Comparison of ENCODE assay signal across 13 cellular contexts in genomic region chr12:124370384-124370783, GRCh38.
DNase-seq lines count a peak whose midpoint lies in the region; ATAC-seq and TF ChIP-seq lines count a peak whose summit lies in the region.
"Had no signal": no experiment of that assay in that cellular context is flagged by ENCODE, and none has a peak within 500 bp of the region (broad histone marks: within the 10 kb centered on the region; RNA-seq: fewer than 3 reads in every experiment).

No MANE protein-coding gene starts in this region.

- TF ChIP-seq CTCF in MCF 10A (IDR thresholded peaks at IDR 0.05; ENCODE audit: unreplicated experiment) (no peak), mammary epithelial cell (conservative IDR thresholded peaks at IDR 0.05 in 1 of 2, IDR thresholded peaks at IDR 0.05 in 1 of 2; ENCODE audit: extremely low read depth in 1 of 2, insufficient read depth in 1 of 2, low read depth in 1 of 2, low read length in 2 of 2) (no peak), esophagus muscularis mucosa (IDR thresholded peaks at IDR 0.05) (no peak), parathyroid adenoma (IDR thresholded peaks at IDR 0.05) (no peak), upper lobe of left lung (IDR thresholded peaks at IDR 0.05) (no peak)

- H3K27ac Mint-ChIP-seq in MCF 10A (ENCODE audit: low read depth, unreplicated experiment) = peak overlapping the region; percentile 57
- H3K27ac Mint-ChIP-seq: IgD-negative memory B cell had no signal

- no peaks in the 10 kb centered on the region for H3K27me3 Mint-ChIP-seq in MCF 10A (ENCODE audit: insufficient read depth, unreplicated experiment)
- H3K27me3 Mint-ChIP-seq: IgD-negative memory B cell had no signal

- H3K4me3 ChIP-seq in mammary epithelial cell (replicated peaks in 1 of 3; ENCODE audit: insufficient read depth in 1 of 3, low read depth in 2 of 3, low read length in 3 of 3) = no peak overlapping the region
- no peak overlapping the region for H3K4me3 ChIP-seq in esophagus muscularis mucosa
- no peak overlapping the region for H3K4me3 ChIP-seq in parathyroid adenoma (ENCODE audit: low read depth, low read length)
- H3K4me3 ChIP-seq in upper lobe of left lung = no peak overlapping the region

- 96% methylated on average over 7 of the region's 7 CpGs for WGBS in mammary epithelial cell (ENCODE audit: low coverage, missing lambda C conversion rate)
- WGBS in esophagus muscularis mucosa = 92% methylated on average over 7 of the region's 7 CpGs
- WGBS in upper lobe of left lung, 2 donors = 85 to 89% methylated on average over 4 to 7 of the region's 7 CpGs

- H3K36me3 ChIP-seq in mammary epithelial cell (ENCODE audit: insufficient read depth, low read length) = peaks cover 7% of the 10 kb centered on the region
- peaks cover 14 to 78% (median 61%) of the 10 kb centered on the region in 4 donors for H3K36me3 ChIP-seq in esophagus muscularis mucosa
- H3K36me3 ChIP-seq in parathyroid adenoma (ENCODE audit: control insufficient read depth, insufficient read depth, low read length) = no peaks in the 10 kb centered on the region
- H3K36me3 ChIP-seq in upper lobe of left lung = peaks cover 12 to 74% (median 54%) of the 10 kb centered on the region in 4 donors

- no peaks in the 10 kb centered on the region for H4K20me1 ChIP-seq in mammary epithelial cell (ENCODE audit: insufficient read depth, low read length)

- H3K27ac ChIP-seq in mammary epithelial cell (ENCODE audit: insufficient read depth, low read depth, low read length) (no peak overlapping the region), esophagus muscularis mucosa (replicated peaks in 1 of 4) (peak overlapping the region; percentile 86 to 92 (median 89)), parathyroid adenoma (peak overlapping the region; percentile 89), upper lobe of left lung (peak overlapping the region; percentile 83 to 89 (median 88))

- TF ChIP-seq EP300 in esophagus muscularis mucosa (IDR thresholded peaks at IDR 0.05) (no peak), upper lobe of left lung (IDR thresholded peaks at IDR 0.05) (no peak)

- no peaks in the 10 kb centered on the region for H3K27me3 ChIP-seq in mammary epithelial cell (ENCODE audit: insufficient read depth, low read length)
- H3K27me3 ChIP-seq in esophagus muscularis mucosa = no peaks in the 10 kb centered on the region
- H3K27me3 ChIP-seq in parathyroid adenoma (ENCODE audit: control insufficient read depth, insufficient read depth, low read length) = no peaks in the 10 kb centered on the region
- H3K27me3 ChIP-seq in upper lobe of left lung = no peaks in the 10 kb centered on the region

- ATAC-seq in upper lobe of left lung (ENCODE audit: low FRiP score in 2 of 2) (no peak), GM18517 (IDR thresholded peaks at IDR 0.05; ENCODE audit: unreplicated experiment) (no peak)

- dilution Hi-C loops in mammary epithelial cell (cut with HindIII; ENCODE audit: low sequenced_read_pairs) = no loop called here

- in situ Hi-C loops in mammary epithelial cell (cut with MboI; ENCODE audit: low sequenced_read_pairs in 2 of 2) = no loop called here

- H2AFZ ChIP-seq in mammary epithelial cell (ENCODE audit: low read depth, low read length) = no peak overlapping the region
- H2AFZ ChIP-seq in parathyroid adenoma = no peak overlapping the region

- H3K9me3 ChIP-seq in mammary epithelial cell (replicated peaks; ENCODE audit: insufficient read depth, low read length) (no peaks in the 10 kb centered on the region), esophagus muscularis mucosa (no peaks in the 10 kb centered on the region), parathyroid adenoma (ENCODE audit: control insufficient read depth, low read length) (no peaks in the 10 kb centered on the region), upper lobe of left lung (no peaks in the 10 kb centered on the region)

- H3K9me3 Mint-ChIP-seq in MCF 10A (ENCODE audit: unreplicated experiment) = no peaks in the 10 kb centered on the region
- H3K9me3 Mint-ChIP-seq: IgD-negative memory B cell had no signal

- H3K79me2 ChIP-seq in mammary epithelial cell (ENCODE audit: insufficient read depth, low read length) (peaks cover 15% of the 10 kb centered on the region), parathyroid adenoma (no peaks in the 10 kb centered on the region)

- no peak overlapping the region for H3K4me3 Mint-ChIP-seq in MCF 10A (ENCODE audit: unreplicated experiment)
- H3K4me3 Mint-ChIP-seq: IgD-negative memory B cell had no signal

- H3K4me1 ChIP-seq in mammary epithelial cell (ENCODE audit: insufficient read depth, low read length) (no peaks in the 10 kb centered on the region), esophagus muscularis mucosa (peaks cover 58 to 83% (median 72%) of the 10 kb centered on the region in 4 donors), parathyroid adenoma (peaks cover 32% of the 10 kb centered on the region), upper lobe of left lung (peaks cover 36 to 41% (median 38%) of the 10 kb centered on the region in 4 donors)

- intact Hi-C loops in MCF 10A (cut with micrococcal nuclease) (no loop called here), mammary epithelial cell (cut with micrococcal nuclease) (no loop called here), esophagus muscularis mucosa (cut with DNase I) (no loop called here)

- DNase-seq in MCF 10A (ENCODE audit: unreplicated experiment) (no peak), mammary epithelial cell (no peak), esophagus muscularis mucosa (ENCODE audit: extremely low spot score) (no peak), upper lobe of left lung (no peak), NCI-H82 treated with DMSO at 0.1 percent for 48 hours (lab: John Stamatoyannopoulos, UW; ENCODE audit: unreplicated experiment) (no peak), NCI-H1048 (lab: John Stamatoyannopoulos, UW) (no peak)
- DNase-seq: 8988T; activated T-cell treated with anti-CD3 and anti-CD28 coated beads, Interleukin-2, amount 50 U/mL, for 1 hour; NCI-H1436; NCI-H774 had no signal

- BruUV-seq in MCF 10A (replicated peaks; lab: Mats Ljungman, UMichigan) = no TSS peak
- BruUV-seq in mammary epithelial cell (replicated peaks; lab: Mats Ljungman, UMichigan) = no TSS peak

- peaks cover 14% of the 10 kb centered on the region for H3K4me1 Mint-ChIP-seq in MCF 10A (ENCODE audit: insufficient read depth, unreplicated experiment)

- POLR2A ChIA-PET in MCF 10A (lab: Yijun Ruan, JAX) = interaction anchor here (0.5 to 1.8 kb wide), 2 partner anchors 18 to 270 kb away, joined by 3 to 15 read pairs; no protein-coding TSS in a partner anchor

- no peak overlapping the region for H3K9ac ChIP-seq in mammary epithelial cell (ENCODE audit: insufficient read depth, low read length)
- no peak overlapping the region for H3K9ac ChIP-seq in parathyroid adenoma

- TF ChIP-seq POLR2A in esophagus muscularis mucosa (IDR thresholded peaks at IDR 0.05; ENCODE audit: low read depth) (no peak), upper lobe of left lung (IDR thresholded peaks at IDR 0.05) (no peak)

- H3K4me2 ChIP-seq in mammary epithelial cell (ENCODE audit: insufficient read depth, low read depth, low read length) = no peak overlapping the region
- no peak overlapping the region for H3K4me2 ChIP-seq in parathyroid adenoma (ENCODE audit: low read length)

- peaks cover 27% of the 10 kb centered on the region for H3K36me3 Mint-ChIP-seq in MCF 10A (ENCODE audit: insufficient read depth, unreplicated experiment)
- H3K36me3 Mint-ChIP-seq: IgD-negative memory B cell had no signal

- CTCF ChIA-PET in MCF 10A (lab: Yijun Ruan, JAX) = interaction anchor here (0.7 kb wide), 1 partner anchor 526 kb away, joined by 3 read pairs; no protein-coding TSS in a partner anchor
- CTCF ChIA-PET in mammary epithelial cell (lab: Charles Lee; ENCODE audit: low non-redundant PET) = no interaction called here
